ENCODE assay signal across 8 cellular contexts in the genomic region with DNA sequence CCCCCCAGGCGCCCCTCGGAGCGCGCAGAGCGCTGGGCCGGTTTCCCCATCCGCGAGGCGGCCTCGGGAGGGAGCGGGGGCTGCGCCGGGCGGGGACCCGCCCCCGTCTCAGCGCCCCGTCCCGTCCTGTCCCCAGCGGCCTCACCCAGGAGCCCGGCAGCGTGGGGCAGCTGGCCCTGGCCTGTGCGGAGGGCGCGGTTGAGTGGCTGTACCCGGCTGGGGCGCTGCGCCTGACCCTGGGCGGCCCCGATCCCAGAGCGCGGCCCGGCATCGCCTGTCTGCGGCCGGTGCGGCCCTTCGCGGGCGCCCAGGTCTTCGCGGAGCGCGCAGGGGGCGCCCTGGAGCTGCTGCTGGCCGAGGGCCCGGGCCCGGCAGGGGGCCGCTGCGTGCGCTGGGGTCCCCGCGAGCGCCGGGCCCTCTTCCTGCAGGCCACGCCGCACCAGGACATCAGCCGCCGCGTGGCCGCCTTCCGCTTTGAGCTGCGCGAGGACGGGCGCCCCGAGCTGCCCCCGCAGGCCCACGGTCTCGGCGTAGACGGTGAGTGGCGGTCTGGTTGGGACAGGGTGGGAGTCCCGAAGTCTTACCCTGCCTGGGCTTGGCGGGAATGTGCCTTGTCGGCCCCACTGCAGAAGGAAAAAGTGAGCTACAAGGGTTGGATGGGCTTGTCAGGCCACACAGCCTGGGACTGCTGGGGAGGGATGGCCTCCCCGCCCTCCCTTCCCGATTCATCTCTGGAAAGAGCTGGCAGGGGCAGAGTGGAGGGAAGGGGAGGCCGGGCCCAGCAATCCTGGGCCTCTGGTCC. TPM values are rescaled to one million over a fixed set of nuclear protein-coding genes. Genes with fewer than 3 reads are reported as not detected.
A peak's percentile ranks its signal among the peaks of the same experiment; 100 is the strongest.
DNase-seq lines count a peak whose midpoint lies in the region; ATAC-seq and TF ChIP-seq lines count a peak whose summit lies in the region.

No MANE protein-coding gene starts in this region.

- H3K36me3 ChIP-seq in suprapubic skin, result no peaks in the 10 kb centered on the region

- H3K27ac ChIP-seq in layer of hippocampus (ENCODE audit: low read depth, low read length), result peak overlapping the region; percentile 95
- no peak overlapping the region for H3K27ac ChIP-seq in suprapubic skin

- 4% methylated on average over 8 of the region's 79 CpGs for WGBS in suprapubic skin

- no peaks in the 10 kb centered on the region for H3K9me3 ChIP-seq in suprapubic skin

- ATAC-seq in HG03432 (IDR thresholded peaks at IDR 0.05; ENCODE audit: unreplicated experiment) (peak; percentile 12), GM19467 (IDR thresholded peaks at IDR 0.05; ENCODE audit: unreplicated experiment) (no peak)
- ATAC-seq in activated naive CD8-positive, alpha-beta T cell treated with anti-CD3 and anti-CD28 coated beads, Interleukin-2, amount 50 U/mL, for 24 hours, result peak; percentile 5

- peaks cover 35% of the 10 kb centered on the region for H3K4me1 ChIP-seq in suprapubic skin

- POLR2A ChIA-PET in activated CD4-positive, alpha-beta T cell treated with anti-CD3 and anti-CD28 coated beads, Interleukin-2, amount 10 ng/mL, durations not matched to agents 7 days and 5 days (lab: Charles Lee), result interaction anchor here (1.0 kb wide), 1 partner anchor 73 kb away, joined by 3 read pairs; the partner anchor contains the start of genes CHTF18 and RPUSD1

- H3K4me1 Mint-ChIP-seq in activated CD4-positive, alpha-beta T cell treated with anti-CD3 and anti-CD28 coated beads, Interleukin-2, amount 10 ng/mL, durations not matched to agents 7 days and 5 days, result peaks cover 17% of the 10 kb centered on the region
- H3K4me1 Mint-ChIP-seq in activated naive CD8-positive, alpha-beta T cell treated with anti-CD3 and anti-CD28 coated beads, Interleukin-2, amount 50 U/mL, for 24 hours, result peaks cover 22% of the 10 kb centered on the region

- DNase-seq in activated CD4-positive, alpha-beta T cell treated with anti-CD3 and anti-CD28 coated beads, Interleukin-2, amount 10 ng/mL, durations not matched to agents 7 days and 5 days, result no peak
- DNase-seq in activated CD4-positive, alpha-beta T cell treated with anti-CD3 and anti-CD28 coated beads, Interleukin-2, amount 50 U/mL, for 1 hour, result no peak
- DNase-seq in activated naive CD8-positive, alpha-beta T cell treated with anti-CD3 and anti-CD28 coated beads, Interleukin-2, amount 50 U/mL, for 24 hours, result peak; percentile 43
- no peak for DNase-seq in suprapubic skin (ENCODE audit: low spot score in 2 of 2)
- DNase-seq in NCI-H524 treated with DMSO at 0.1 percent for 48 hours (lab: John Stamatoyannopoulos, UW), result no peak

- no peaks in the 10 kb centered on the region for H3K9me3 Mint-ChIP-seq in activated CD4-positive, alpha-beta T cell treated with anti-CD3 and anti-CD28 coated beads, Interleukin-2, amount 10 ng/mL, durations not matched to agents 7 days and 5 days
- no peaks in the 10 kb centered on the region for H3K9me3 Mint-ChIP-seq in activated naive CD8-positive, alpha-beta T cell treated with anti-CD3 and anti-CD28 coated beads, Interleukin-2, amount 50 U/mL, for 24 hours

- no peak for TF ChIP-seq POLR2A in suprapubic skin (IDR thresholded peaks at IDR 0.05)

- TF ChIP-seq EP300 in suprapubic skin (IDR thresholded peaks at IDR 0.05), result no peak

- H3K4me3 Mint-ChIP-seq in activated CD4-positive, alpha-beta T cell treated with anti-CD3 and anti-CD28 coated beads, Interleukin-2, amount 10 ng/mL, durations not matched to agents 7 days and 5 days, result peak overlapping the region; percentile 13
- H3K4me3 Mint-ChIP-seq in activated naive CD8-positive, alpha-beta T cell treated with anti-CD3 and anti-CD28 coated beads, Interleukin-2, amount 50 U/mL, for 24 hours, result peak overlapping the region; percentile 61

- no peaks in the 10 kb centered on the region for H3K36me3 Mint-ChIP-seq in activated CD4-positive, alpha-beta T cell treated with anti-CD3 and anti-CD28 coated beads, Interleukin-2, amount 10 ng/mL, durations not matched to agents 7 days and 5 days (ENCODE audit: low read depth)
- no peaks in the 10 kb centered on the region for H3K36me3 Mint-ChIP-seq in activated naive CD8-positive, alpha-beta T cell treated with anti-CD3 and anti-CD28 coated beads, Interleukin-2, amount 50 U/mL, for 24 hours (ENCODE audit: low read depth)

- H3K4me3 ChIP-seq in suprapubic skin, result peak overlapping the region; percentile 76

- peaks cover 2% of the 10 kb centered on the region for H3K27me3 ChIP-seq in layer of hippocampus (ENCODE audit: control insufficient read depth, insufficient read depth, low read length)
- peaks cover 52% of the 10 kb centered on the region for H3K27me3 ChIP-seq in suprapubic skin

- H3K27ac Mint-ChIP-seq in activated CD4-positive, alpha-beta T cell treated with anti-CD3 and anti-CD28 coated beads, Interleukin-2, amount 10 ng/mL, durations not matched to agents 7 days and 5 days, result no peak overlapping the region
- no peak overlapping the region for H3K27ac Mint-ChIP-seq in activated naive CD8-positive, alpha-beta T cell treated with anti-CD3 and anti-CD28 coated beads, Interleukin-2, amount 50 U/mL, for 24 hours

- CTCF ChIA-PET in activated CD4-positive, alpha-beta T cell treated with anti-CD3 and anti-CD28 coated beads, Interleukin-2, amount 10 ng/mL, durations not matched to agents 7 days and 5 days (lab: Charles Lee), result interaction anchor here (0.6 to 1.6 kb wide), 9 partner anchors 10 to 70 kb away, joined by 3 to 7 read pairs (median 3); partner anchors contain the start of genes CCDC78 and CIAO3

- H3K27me3 Mint-ChIP-seq in activated CD4-positive, alpha-beta T cell treated with anti-CD3 and anti-CD28 coated beads, Interleukin-2, amount 10 ng/mL, durations not matched to agents 7 days and 5 days, result peaks cover 24% of the 10 kb centered on the region
- H3K27me3 Mint-ChIP-seq in activated naive CD8-positive, alpha-beta T cell treated with anti-CD3 and anti-CD28 coated beads, Interleukin-2, amount 50 U/mL, for 24 hours, result peaks cover 17% of the 10 kb centered on the region

- TF ChIP-seq CTCF in suprapubic skin (IDR thresholded peaks at IDR 0.05), result no peak

RNA-seq across cellular contexts. Expression of gene METRN, which starts 0.7 kb away (rescaled TPM):
- 1 to 10 TPM; 2.5 to 3.0 TPM for total RNA-seq in activated CD4-positive, alpha-beta T cell treated with anti-CD3 and anti-CD28 coated beads, Interleukin-2, amount 10 ng/mL, durations not matched to agents 7 days and 5 days
- 10 to 100 TPM; 10.0 to 30.9 (median 15.8) TPM for total RNA-seq in suprapubic skin

RNA-seq across cellular contexts. Expression of gene ANTKMT, which starts 5.3 kb away (rescaled TPM):
- 1 to 10 TPM; 5.5 to 8.7 TPM for total RNA-seq in activated CD4-positive, alpha-beta T cell treated with anti-CD3 and anti-CD28 coated beads, Interleukin-2, amount 10 ng/mL, durations not matched to agents 7 days and 5 days
- 10 to 100 TPM; 13.0 to 29.4 (median 23.8) TPM for total RNA-seq in suprapubic skin

RNA-seq across cellular contexts. Expression of gene FBXL16, which starts 10.0 kb away (rescaled TPM):
- total RNA-seq in activated CD4-positive, alpha-beta T cell treated with anti-CD3 and anti-CD28 coated beads, Interleukin-2, amount 10 ng/mL, durations not matched to agents 7 days and 5 days, result 10 to 100 TPM; 12.7 to 14.3 TPM
- 10 to 100 TPM; 13.7 to 23.1 (median 17.9) TPM for total RNA-seq in suprapubic skin

RNA-seq across cellular contexts. Expression of gene CCDC78, which starts 10.6 kb away (rescaled TPM):
- 1 to 10 TPM; 1.6 to 2.3 TPM for total RNA-seq in activated CD4-positive, alpha-beta T cell treated with anti-CD3 and anti-CD28 coated beads, Interleukin-2, amount 10 ng/mL, durations not matched to agents 7 days and 5 days
- 1 to 10 TPM in 1 of 4 donors, under 1 TPM in 2, not detected in 1; 0.64 to 2.4 (median 0.83) TPM for total RNA-seq in suprapubic skin

RNA-seq across cellular contexts. Expression of gene HAGHL, which starts 11.3 kb away (rescaled TPM):
- 1 to 10 TPM; 5.0 to 5.7 TPM for total RNA-seq in activated CD4-positive, alpha-beta T cell treated with anti-CD3 and anti-CD28 coated beads, Interleukin-2, amount 10 ng/mL, durations not matched to agents 7 days and 5 days
- total RNA-seq in suprapubic skin, result 1 to 10 TPM; 3.2 to 7.1 (median 4.8) TPM
